8 cellular contexts compared by ENCODE assay signal in genomic region chr1:109113787-109114568, GRCh38. TPM values are rescaled to one million over a fixed set of nuclear protein-coding genes. Genes with fewer than 3 reads are reported as not detected.
DNase-seq lines count a peak whose midpoint lies in the region; TF ChIP-seq lines count a peak whose summit lies in the region.

ELAPOR1 (plus strand) TSS chr1:109114115; CDS start chr1:109114184, 69 bp downstream.

- intact Hi-C loops in lower leg skin (cut with DNase I; ENCODE audit: low total_unique reads) = loop anchor here (5.0 kb wide), 1 partner anchor 352 kb away; no protein-coding TSS in a partner anchor

- 2% methylated on average over 40 to 43 of the region's 56 CpGs for WGBS in lower leg skin, 2 donors

- peak; percentile 48 for DNase-seq in AG20443 (ENCODE audit: low spot score)
- DNase-seq in GM20000 (ENCODE audit: low spot score) = peak; percentile 75
- DNase-seq in NCI-H1436 (lab: John Stamatoyannopoulos, UW) = peak; percentile 77
- peak; percentile 78 for DNase-seq in activated CD4-positive, alpha-beta T cell treated with anti-CD3 and anti-CD28 coated beads for 48 hours
- peak; percentile 67 to 69 for DNase-seq in cerebellar nuclear complex (lab: John Stamatoyannopoulos, UW)
- DNase-seq in lower leg skin (ENCODE audit: low spot score in 2 of 2) = peak; percentile 51 to 87
- peak; percentile 83 for DNase-seq in stimulated activated CD4-positive, alpha-beta T cell treated with anti-CD3 and anti-CD28 coated beads, Interleukin-4, amount 100 ng/mL, for 24 hours
- DNase-seq in Kasumi-1 (lab: John Stamatoyannopoulos, UW) = no peak

- no peak for TF ChIP-seq POLR2A in lower leg skin (IDR thresholded peaks at IDR 0.05)

- no peak within 1 kb of the TSS for H3K4me3 ChIP-seq in lower leg skin (ENCODE audit: low read depth, poor library complexity, severe bottlenecking)

- TF ChIP-seq CTCF in GM20000 (IDR thresholded peaks at IDR 0.05; ENCODE audit: extremely low read depth, missing control alignments) (no peak), lower leg skin (IDR thresholded peaks at IDR 0.05) (no peak)

RNA-seq across cellular contexts. Expression of gene ELAPOR1, which starts in this region (rescaled TPM):
- total RNA-seq in lower leg skin = 10 to 100 TPM; 16.4 to 60.0 (median 33.9) TPM

Comparison
In these comparisons a context has a peak if more than half of its experiments do, and no peak if none do; other contexts are left out.
1. DNase-seq: peak in AG20443 (single experiment), GM20000 (single experiment), NCI-H1436 (single experiment), activated CD4-positive, alpha-beta T cell treated with anti-CD3 and anti-CD28 coated beads for 48 hours (single experiment), cerebellar nuclear complex (2 of 2), lower leg skin (2 of 2) and stimulated activated CD4-positive, alpha-beta T cell treated with anti-CD3 and anti-CD28 coated beads, Interleukin-4, amount 100 ng/mL, for 24 hours (single experiment); none in Kasumi-1 (0 of 2).